In genomic region chr12:20917269-20917668, GRCh38 we compare ENCODE assay signal across 1 cellular context.
TF ChIP-seq lines count a peak whose summit lies in the region.

No MANE protein-coding gene starts in this region.

TF ChIP-seq in HepG2, 621 proteins besides CTCF, POLR2A, EP300 and RAD21 (continued from another document):
- no peak for TF ChIP-seq ZFY (CRISPR knock-in tag; IDR thresholded peaks at IDR 0.05)
- TF ChIP-seq CHCHD3 (CRISPR knock-in tag; IDR thresholded peaks at IDR 0.05), result no peak
- no peak for TF ChIP-seq ZBTB3 (CRISPR knock-in tag; IDR thresholded peaks at IDR 0.05; ENCODE audit: borderline replicate concordance, low read depth)
- no peak for TF ChIP-seq ZNF674 (CRISPR knock-in tag; IDR thresholded peaks at IDR 0.05; ENCODE audit: low read depth)
- TF ChIP-seq ETV6 (CRISPR knock-in tag; conservative IDR thresholded peaks at IDR 0.05), result no peak
- TF ChIP-seq ZNF337 (CRISPR knock-in tag; IDR thresholded peaks at IDR 0.05; ENCODE audit: borderline replicate concordance, low read depth), result no peak
- no peak for TF ChIP-seq ZMAT5 (CRISPR knock-in tag; IDR thresholded peaks at IDR 0.05; ENCODE audit: borderline replicate concordance, low read depth)
- TF ChIP-seq ELF1 (CRISPR knock-in tag; IDR thresholded peaks at IDR 0.05), result no peak
- TF ChIP-seq TOPORS (CRISPR knock-in tag; IDR thresholded peaks at IDR 0.05), result no peak
- TF ChIP-seq EZH2 (conservative IDR thresholded peaks at IDR 0.05; ENCODE audit: low read depth, low read length), result no peak
TF ChIP-seq in HepG2: peak in this region for 0.
